8 cellular contexts compared by ENCODE assay signal in the genomic region with DNA sequence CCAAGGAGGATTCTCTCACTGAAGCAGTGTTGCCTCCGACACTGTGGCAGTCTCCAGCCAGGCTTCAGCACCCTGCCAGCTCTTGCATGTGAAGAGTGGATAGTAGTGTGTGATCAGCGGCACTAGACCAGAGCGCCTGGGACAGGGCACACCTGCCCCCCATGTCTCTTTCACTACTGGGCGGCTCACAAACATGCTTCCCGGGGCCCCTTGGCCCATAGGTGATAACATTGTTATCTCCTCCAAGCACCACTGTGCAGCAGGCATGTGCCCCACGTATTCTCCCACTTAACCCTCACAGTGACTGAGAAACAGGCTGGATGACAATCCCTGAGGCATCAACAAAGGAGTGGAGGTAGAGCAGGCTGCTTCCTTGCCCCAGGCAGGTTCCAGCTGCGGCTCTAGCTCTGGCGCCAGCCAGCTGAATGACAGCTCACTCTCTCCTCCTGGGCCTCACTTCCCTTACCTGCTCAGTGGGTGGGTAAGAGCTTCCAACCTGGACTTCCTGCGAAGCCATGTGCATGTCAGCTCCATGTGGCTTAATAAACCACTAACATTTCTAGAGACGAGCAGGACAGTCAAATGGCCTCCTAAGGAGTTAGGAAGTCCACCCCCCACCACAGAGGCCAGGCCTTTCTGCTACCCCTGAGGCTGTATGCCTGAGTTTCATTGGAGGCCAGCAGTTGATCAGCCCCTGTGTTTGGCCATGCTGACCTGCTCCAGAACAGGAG. TPM values are rescaled to one million over a fixed set of nuclear protein-coding genes. Genes with fewer than 3 reads are reported as not detected.
DNase-seq lines count a peak whose midpoint lies in the region; ATAC-seq and TF ChIP-seq lines count a peak whose summit lies in the region.

No MANE protein-coding gene starts in this region.

- peaks cover 5% of the 10 kb centered on the region for H3F3A ChIP-seq in smooth muscle cell (ENCODE audit: low read depth)

- ATAC-seq in T-cell (replicated peaks in 1 of 4), result no peak

- CTCF ChIA-PET in T-cell (lab: Charles Lee), result interaction anchor here (1.2 to 4.9 kb wide), 13 partner anchors 11 to 125 kb away, joined by 3 to 42 read pairs (median 6); a partner anchor contains a TSS

- H3K4me3 ChIP-seq in esophagus squamous epithelium, result peak overlapping the region in 1 of 4 donors; percentile 19
- H3K4me3 ChIP-seq in smooth muscle cell, result no peak overlapping the region

- H3K27ac ChIP-seq in esophagus squamous epithelium (peak overlapping the region; percentile 83 to 95 (median 90)), smooth muscle cell (ENCODE audit: low read depth) (peak overlapping the region; percentile 47)

- peak overlapping the region; percentile 76 for H3K4me2 ChIP-seq in smooth muscle cell

- no peak for TF ChIP-seq POLR2A in esophagus squamous epithelium (IDR thresholded peaks at IDR 0.05)

- no peaks in the 10 kb centered on the region for H3K9me3 ChIP-seq in esophagus squamous epithelium
- H3K9me3 ChIP-seq in smooth muscle cell (replicated peaks; ENCODE audit: low read depth), result no peaks in the 10 kb centered on the region

- in situ Hi-C loops in KBM-7 (cut with MboI; ENCODE audit: low pct_unique_long_range_greater_than_20kb, low sequenced_read_pairs), result no loop called here

- peak overlapping the region; percentile 96 to 98 for H3K27ac Mint-ChIP-seq in T-cell

- intact Hi-C loops in esophagus squamous epithelium (cut with DNase I), result loop anchor here (10.0 kb wide), 1 partner anchor 120 kb away; no protein-coding TSS in a partner anchor

- H3K36me3 ChIP-seq in esophagus squamous epithelium, result peaks cover 0 to under 1% (median 0%) of the 10 kb centered on the region in 3 donors
- no peaks in the 10 kb centered on the region for H3K36me3 ChIP-seq in smooth muscle cell (ENCODE audit: low read depth)

- peaks cover 97 to 100% (median 99%) of the 10 kb centered on the region in 3 donors for H3K4me1 Mint-ChIP-seq in T-cell

- peaks cover 100% of the 10 kb centered on the region for H4K20me1 ChIP-seq in smooth muscle cell (ENCODE audit: low read depth)

- H3K36me3 Mint-ChIP-seq in T-cell, result peaks cover 9% of the 10 kb centered on the region

- H3K9ac ChIP-seq in smooth muscle cell (ENCODE audit: low read depth), result no peak overlapping the region

- WGBS in esophagus squamous epithelium, 2 donors, result 55 to 83% methylated on average over 3 to 8 of the region's 10 CpGs
- WGBS in smooth muscle cell (ENCODE audit: low lambda C conversion rate), result 63% methylated on average over 10 of the region's 10 CpGs

- peak; percentile 40 for DNase-seq in KBM-7
- no peak for DNase-seq in T-cell
- no peak for DNase-seq in esophagus squamous epithelium (lab: John Stamatoyannopoulos, UW)
- DNase-seq in smooth muscle cell (lab: John Stamatoyannopoulos, UW; ENCODE audit: unreplicated experiment), result no peak
- DNase-seq in HCEC 1CT, result no peak
- no peak for DNase-seq in NCI-H524 treated with DMSO at 0.1 percent for 48 hours (lab: John Stamatoyannopoulos, UW)
- no peak for DNase-seq in SHP77 treated with DMSO at 0.1 percent for 48 hours (lab: John Stamatoyannopoulos, UW)
- no peak for DNase-seq in OCI-M1 (lab: John Stamatoyannopoulos, UW)

- no peaks in the 10 kb centered on the region for H3K27me3 Mint-ChIP-seq in T-cell

- TF ChIP-seq CTCF in esophagus squamous epithelium (IDR thresholded peaks at IDR 0.05) (no peak), smooth muscle cell (IDR thresholded peaks at IDR 0.05; ENCODE audit: borderline replicate concordance, insufficient read depth, poor library complexity, severe bottlenecking) (no peak)

- H3K9me3 Mint-ChIP-seq in T-cell, result no peaks in the 10 kb centered on the region

- peaks cover 71 to 100% (median 95%) of the 10 kb centered on the region in 3 donors for H3K4me1 ChIP-seq in esophagus squamous epithelium
- H3K4me1 ChIP-seq in smooth muscle cell (ENCODE audit: low read depth), result peaks cover 25% of the 10 kb centered on the region

- no peak overlapping the region for H2AFZ ChIP-seq in smooth muscle cell (ENCODE audit: low read depth)

- POLR2A ChIA-PET in T-cell (lab: Charles Lee), result interaction anchor here in 1 of 2 donors (0.9 kb wide), 1 partner anchor 23 kb away, joined by 5 read pairs; no protein-coding TSS in a partner anchor

- H3K27me3 ChIP-seq in esophagus squamous epithelium (no peaks in the 10 kb centered on the region), smooth muscle cell (ENCODE audit: low read depth) (no peaks in the 10 kb centered on the region)

- peak overlapping the region; percentile 57 to 94 (median 58) for H3K4me3 Mint-ChIP-seq in T-cell

- H3K79me2 ChIP-seq in smooth muscle cell (ENCODE audit: low read depth), result peaks cover 98% of the 10 kb centered on the region

RNA-seq across cellular contexts. Expression of a gene that starts 37.8 kb away (rescaled TPM):
- 100 to 1,000 TPM; 218 to 327 (median 288) TPM for total RNA-seq in T-cell
- total RNA-seq in esophagus squamous epithelium, result 10 to 100 TPM; 16.4 to 54.6 (median 41.8) TPM
- 74.2 and 77.4 TPM in 2 replicates for total RNA-seq in smooth muscle cell
- 42.1 and 58.0 TPM in 2 replicates for polyA plus RNA-seq in smooth muscle cell
